1 cellular context compared by ENCODE assay signal in genomic region chr6:85673198-85674139, GRCh38.
TF ChIP-seq lines count a peak whose summit lies in the region.

No MANE protein-coding gene starts in this region.

TF ChIP-seq in K562, 482 proteins besides CTCF, POLR2A, EP300 and RAD21 (continued from another document):
- TF ChIP-seq POLR2AphosphoS5 (IDR thresholded peaks at IDR 0.05; ENCODE audit: control insufficient read depth, insufficient read depth, low read depth, low read length) (peak; percentile 58; the same call in 1 of the 2 replicates), STAT5B (CRISPR knock-in tag; IDR thresholded peaks at IDR 0.05) (no peak), NFE2 (IDR thresholded peaks at IDR 0.05; ENCODE audit: low read depth) (peak; percentile 73), ZNF121 (CRISPR knock-in tag; conservative IDR thresholded peaks at IDR 0.05) (no peak), SUPT5H (IDR thresholded peaks at IDR 0.05) (peak; percentile 63), RBM22 (IDR thresholded peaks at IDR 0.05; ENCODE audit: low read depth, low read length, poor library complexity, severe bottlenecking) (peak; percentile 31), ZNF316 (IDR thresholded peaks at IDR 0.05) (peak; percentile 75), CHCHD3 (CRISPR knock-in tag; IDR thresholded peaks at IDR 0.05) (0 out of 2 replicates have a peak, but pooled peaks have one; percentile 10), ZSCAN29 (IDR thresholded peaks at IDR 0.05) (no peak), FUS (optimal IDR thresholded peaks at IDR 0.05; ENCODE audit: low read depth, low read length) (no peak), ATF7 (IDR thresholded peaks at IDR 0.05) (no peak), ZBTB17 (CRISPR knock-in tag; IDR thresholded peaks at IDR 0.05) (no peak), ZNF77 (CRISPR knock-in tag; IDR thresholded peaks at IDR 0.05) (0 out of 2 replicates have a peak, but pooled peaks have one; percentile 57), TEAD4 (IDR thresholded peaks at IDR 0.05; ENCODE audit: low read length) (peak; percentile 33; the same call in 1 of the 2 replicates), TEAD4 (CRISPR knock-in tag; IDR thresholded peaks at IDR 0.05; ENCODE audit: borderline replicate concordance) (no peak), DPF2 (IDR thresholded peaks at IDR 0.05) (0 out of 2 replicates have a peak, but pooled peaks have one; percentile 31), CBFA2T2 (conservative IDR thresholded peaks at IDR 0.05) (0 out of 2 replicates have a peak, but pooled peaks have one; percentile 12), EWSR1 (IDR thresholded peaks at IDR 0.05; ENCODE audit: borderline replicate concordance, low read depth, partially characterized antibody) (peak; percentile 79), ZNF76 (CRISPR knock-in tag; IDR thresholded peaks at IDR 0.05; ENCODE audit: borderline replicate concordance) (no peak), MAFG (tag; conservative IDR thresholded peaks at IDR 0.05) (peak; percentile 54), THAP7 (CRISPR knock-in tag; IDR thresholded peaks at IDR 0.05) (no peak), ETS2 (tag; IDR thresholded peaks at IDR 0.05; ENCODE audit: borderline replicate concordance, poor library complexity, severe bottlenecking) (no peak), RBFOX2 (IDR thresholded peaks at IDR 0.05; ENCODE audit: low read depth, low read length) (0 out of 2 replicates have a peak, but pooled peaks have one; percentile 13), POLR2AphosphoS2 (IDR thresholded peaks at IDR 0.05; ENCODE audit: low read length) (peak; percentile 24; the same call in 1 of the 2 replicates), HDAC1 (IDR thresholded peaks at IDR 0.05) (no peak), NR4A1 (CRISPR knock-in tag; IDR thresholded peaks at IDR 0.05) (no peak), NR4A1 (tag; IDR thresholded peaks at IDR 0.05) (no peak), BCLAF1 (IDR thresholded peaks at IDR 0.05; ENCODE audit: borderline replicate concordance in 1 of 2, control insufficient read depth in 1 of 2, low read depth in 2 of 2, low read length in 1 of 2) (peak; percentile 6 to 11; a peak in 2 of 4 replicates), NCOA4 (IDR thresholded peaks at IDR 0.05; ENCODE audit: partially characterized antibody) (no peak), C11orf30 (IDR thresholded peaks at IDR 0.05; ENCODE audit: low read depth) (peak; percentile 63; the same call in 1 of the 2 replicates), MTA2 (IDR thresholded peaks at IDR 0.05; ENCODE audit: low read depth) (no peak), ESRRA (IDR thresholded peaks at IDR 0.05; ENCODE audit: borderline replicate concordance, low read depth) (no peak), RCOR1 (IDR thresholded peaks at IDR 0.05; ENCODE audit: borderline replicate concordance in 1 of 2, low read depth in 2 of 2, low read length in 2 of 2) (no peak), NCOR1 (IDR thresholded peaks at IDR 0.05) (peak; percentile 37; the same call in 1 of the 2 replicates), ZNF174 (CRISPR knock-in tag; IDR thresholded peaks at IDR 0.05) (no peak), CREB1 (IDR thresholded peaks at IDR 0.05) (peak; percentile 43; the same call in 1 of the 2 replicates), CREB1 (CRISPR knock-in tag; IDR thresholded peaks at IDR 0.05) (no peak), CBFA2T3 (IDR thresholded peaks at IDR 0.05) (peak; percentile 29; the same call in 1 of the 2 replicates), ZKSCAN3 (CRISPR knock-in tag; IDR thresholded peaks at IDR 0.05) (no peak), NFIC (IDR thresholded peaks at IDR 0.05) (no peak), KDM1A (IDR thresholded peaks at IDR 0.05) (peak in 1 of 2 experiments; percentile 36; a peak in 1 of 4 replicates), PKNOX1 (IDR thresholded peaks at IDR 0.05) (no peak), ZNF24 (IDR thresholded peaks at IDR 0.05) (no peak), ZNF184 (CRISPR knock-in tag; IDR thresholded peaks at IDR 0.05) (no peak), ARID1B (IDR thresholded peaks at IDR 0.05) (peak; percentile 37; the same call in 1 of the 2 replicates), NR2C1 (IDR thresholded peaks at IDR 0.05) (0 out of 2 replicates have a peak, but pooled peaks have one; percentile 16), NR2C1 (tag; IDR thresholded peaks at IDR 0.05) (no peak)
- TF ChIP-seq, protein P1, sequence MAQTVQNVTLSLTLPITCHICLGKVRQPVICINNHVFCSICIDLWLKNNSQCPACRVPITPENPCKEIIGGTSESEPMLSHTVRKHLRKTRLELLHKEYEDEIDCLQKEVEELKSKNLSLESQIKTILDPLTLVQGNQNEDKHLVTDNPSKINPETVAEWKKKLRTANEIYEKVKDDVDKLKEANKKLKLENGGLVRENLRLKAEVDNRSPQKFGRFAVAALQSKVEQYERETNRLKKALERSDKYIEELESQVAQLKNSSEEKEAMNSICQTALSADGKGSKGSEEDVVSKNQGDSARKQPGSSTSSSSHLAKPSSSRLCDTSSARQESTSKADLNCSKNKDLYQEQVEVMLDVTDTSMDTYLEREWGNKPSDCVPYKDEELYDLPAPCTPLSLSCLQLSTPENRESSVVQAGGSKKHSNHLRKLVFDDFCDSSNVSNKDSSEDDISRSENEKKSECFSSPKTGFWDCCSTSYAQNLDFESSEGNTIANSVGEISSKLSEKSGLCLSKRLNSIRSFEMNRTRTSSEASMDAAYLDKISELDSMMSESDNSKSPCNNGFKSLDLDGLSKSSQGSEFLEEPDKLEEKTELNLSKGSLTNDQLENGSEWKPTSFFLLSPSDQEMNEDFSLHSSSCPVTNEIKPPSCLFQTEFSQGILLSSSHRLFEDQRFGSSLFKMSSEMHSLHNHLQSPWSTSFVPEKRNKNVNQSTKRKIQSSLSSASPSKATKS (CRISPR knock-in tag; IDR thresholded peaks at IDR 0.05) = no peak
- TF ChIP-seq, protein P2, sequence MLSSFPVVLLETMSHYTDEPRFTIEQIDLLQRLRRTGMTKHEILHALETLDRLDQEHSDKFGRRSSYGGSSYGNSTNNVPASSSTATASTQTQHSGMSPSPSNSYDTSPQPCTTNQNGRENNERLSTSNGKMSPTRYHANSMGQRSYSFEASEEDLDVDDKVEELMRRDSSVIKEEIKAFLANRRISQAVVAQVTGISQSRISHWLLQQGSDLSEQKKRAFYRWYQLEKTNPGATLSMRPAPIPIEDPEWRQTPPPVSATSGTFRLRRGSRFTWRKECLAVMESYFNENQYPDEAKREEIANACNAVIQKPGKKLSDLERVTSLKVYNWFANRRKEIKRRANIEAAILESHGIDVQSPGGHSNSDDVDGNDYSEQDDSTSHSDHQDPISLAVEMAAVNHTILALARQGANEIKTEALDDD (IDR thresholded peaks at IDR 0.05) = no peak
- TF ChIP-seq, protein P3, sequence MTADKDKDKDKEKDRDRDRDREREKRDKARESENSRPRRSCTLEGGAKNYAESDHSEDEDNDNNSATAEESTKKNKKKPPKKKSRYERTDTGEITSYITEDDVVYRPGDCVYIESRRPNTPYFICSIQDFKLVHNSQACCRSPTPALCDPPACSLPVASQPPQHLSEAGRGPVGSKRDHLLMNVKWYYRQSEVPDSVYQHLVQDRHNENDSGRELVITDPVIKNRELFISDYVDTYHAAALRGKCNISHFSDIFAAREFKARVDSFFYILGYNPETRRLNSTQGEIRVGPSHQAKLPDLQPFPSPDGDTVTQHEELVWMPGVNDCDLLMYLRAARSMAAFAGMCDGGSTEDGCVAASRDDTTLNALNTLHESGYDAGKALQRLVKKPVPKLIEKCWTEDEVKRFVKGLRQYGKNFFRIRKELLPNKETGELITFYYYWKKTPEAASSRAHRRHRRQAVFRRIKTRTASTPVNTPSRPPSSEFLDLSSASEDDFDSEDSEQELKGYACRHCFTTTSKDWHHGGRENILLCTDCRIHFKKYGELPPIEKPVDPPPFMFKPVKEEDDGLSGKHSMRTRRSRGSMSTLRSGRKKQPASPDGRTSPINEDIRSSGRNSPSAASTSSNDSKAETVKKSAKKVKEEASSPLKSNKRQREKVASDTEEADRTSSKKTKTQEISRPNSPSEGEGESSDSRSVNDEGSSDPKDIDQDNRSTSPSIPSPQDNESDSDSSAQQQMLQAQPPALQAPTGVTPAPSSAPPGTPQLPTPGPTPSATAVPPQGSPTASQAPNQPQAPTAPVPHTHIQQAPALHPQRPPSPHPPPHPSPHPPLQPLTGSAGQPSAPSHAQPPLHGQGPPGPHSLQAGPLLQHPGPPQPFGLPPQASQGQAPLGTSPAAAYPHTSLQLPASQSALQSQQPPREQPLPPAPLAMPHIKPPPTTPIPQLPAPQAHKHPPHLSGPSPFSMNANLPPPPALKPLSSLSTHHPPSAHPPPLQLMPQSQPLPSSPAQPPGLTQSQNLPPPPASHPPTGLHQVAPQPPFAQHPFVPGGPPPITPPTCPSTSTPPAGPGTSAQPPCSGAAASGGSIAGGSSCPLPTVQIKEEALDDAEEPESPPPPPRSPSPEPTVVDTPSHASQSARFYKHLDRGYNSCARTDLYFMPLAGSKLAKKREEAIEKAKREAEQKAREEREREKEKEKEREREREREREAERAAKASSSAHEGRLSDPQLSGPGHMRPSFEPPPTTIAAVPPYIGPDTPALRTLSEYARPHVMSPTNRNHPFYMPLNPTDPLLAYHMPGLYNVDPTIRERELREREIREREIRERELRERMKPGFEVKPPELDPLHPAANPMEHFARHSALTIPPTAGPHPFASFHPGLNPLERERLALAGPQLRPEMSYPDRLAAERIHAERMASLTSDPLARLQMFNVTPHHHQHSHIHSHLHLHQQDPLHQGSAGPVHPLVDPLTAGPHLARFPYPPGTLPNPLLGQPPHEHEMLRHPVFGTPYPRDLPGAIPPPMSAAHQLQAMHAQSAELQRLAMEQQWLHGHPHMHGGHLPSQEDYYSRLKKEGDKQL (CRISPR knock-in tag; IDR thresholded peaks at IDR 0.05; ENCODE audit: borderline replicate concordance) = no peak
- TF ChIP-seq, protein P4, sequence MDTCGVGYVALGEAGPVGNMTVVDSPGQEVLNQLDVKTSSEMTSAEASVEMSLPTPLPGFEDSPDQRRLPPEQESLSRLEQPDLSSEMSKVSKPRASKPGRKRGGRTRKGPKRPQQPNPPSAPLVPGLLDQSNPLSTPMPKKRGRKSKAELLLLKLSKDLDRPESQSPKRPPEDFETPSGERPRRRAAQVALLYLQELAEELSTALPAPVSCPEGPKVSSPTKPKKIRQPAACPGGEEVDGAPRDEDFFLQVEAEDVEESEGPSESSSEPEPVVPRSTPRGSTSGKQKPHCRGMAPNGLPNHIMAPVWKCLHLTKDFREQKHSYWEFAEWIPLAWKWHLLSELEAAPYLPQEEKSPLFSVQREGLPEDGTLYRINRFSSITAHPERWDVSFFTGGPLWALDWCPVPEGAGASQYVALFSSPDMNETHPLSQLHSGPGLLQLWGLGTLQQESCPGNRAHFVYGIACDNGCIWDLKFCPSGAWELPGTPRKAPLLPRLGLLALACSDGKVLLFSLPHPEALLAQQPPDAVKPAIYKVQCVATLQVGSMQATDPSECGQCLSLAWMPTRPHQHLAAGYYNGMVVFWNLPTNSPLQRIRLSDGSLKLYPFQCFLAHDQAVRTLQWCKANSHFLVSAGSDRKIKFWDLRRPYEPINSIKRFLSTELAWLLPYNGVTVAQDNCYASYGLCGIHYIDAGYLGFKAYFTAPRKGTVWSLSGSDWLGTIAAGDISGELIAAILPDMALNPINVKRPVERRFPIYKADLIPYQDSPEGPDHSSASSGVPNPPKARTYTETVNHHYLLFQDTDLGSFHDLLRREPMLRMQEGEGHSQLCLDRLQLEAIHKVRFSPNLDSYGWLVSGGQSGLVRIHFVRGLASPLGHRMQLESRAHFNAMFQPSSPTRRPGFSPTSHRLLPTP (IDR thresholded peaks at IDR 0.05; ENCODE audit: borderline replicate concordance, extremely low read depth, insufficient read length) = no peak
TF ChIP-seq in K562: peak in this region for 24.
